ENCODE assay signal across 8 cellular contexts in the genomic region with DNA sequence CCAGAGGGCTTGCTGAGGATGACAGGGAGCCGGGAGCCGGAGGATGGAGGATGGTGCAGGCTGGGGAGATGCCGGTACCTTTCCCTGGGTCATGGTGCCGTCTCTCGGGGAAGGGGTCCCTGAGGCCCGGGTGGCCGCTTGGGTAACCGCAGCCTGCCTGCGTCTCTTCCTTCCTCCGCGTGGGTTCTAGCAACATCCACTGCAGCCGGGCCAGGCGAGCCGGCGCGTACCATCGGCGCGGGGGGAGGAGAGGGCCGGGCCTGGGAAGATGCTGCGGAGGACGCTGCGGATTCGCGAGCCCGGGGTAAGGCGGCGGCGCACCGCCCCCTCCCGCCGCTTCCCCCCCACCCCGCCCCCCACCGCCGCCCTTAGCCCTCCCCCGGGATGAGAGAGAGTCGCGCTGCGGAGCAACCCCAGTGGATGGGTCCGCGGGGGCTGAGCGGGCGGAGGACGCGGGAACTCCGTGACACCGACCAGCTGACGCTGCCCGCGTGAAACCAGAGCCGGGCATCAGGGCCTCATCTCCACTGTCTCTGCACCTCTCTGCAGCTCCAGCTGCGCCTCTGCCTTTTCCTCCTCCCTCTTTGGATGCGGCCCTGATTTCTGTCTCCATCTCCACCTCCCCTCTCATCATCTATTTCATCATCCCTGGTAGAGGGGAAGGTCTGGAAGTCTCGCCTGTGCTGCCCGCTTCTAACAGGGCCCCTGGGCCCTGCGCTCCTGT. TPM values are rescaled to one million over a fixed set of nuclear protein-coding genes. Genes with fewer than 3 reads are reported as not detected.
DNase-seq lines count a peak whose midpoint lies in the region; ATAC-seq and TF ChIP-seq lines count a peak whose summit lies in the region.

A gene (minus strand): TSS at position 201 of the 724 bp plus-strand sequence. CDS start 108 bp downstream, at position 93.

- no TSS peak for BruUV-seq in A673 (replicated peaks; lab: Mats Ljungman, UMichigan)

- intact Hi-C loops in A673 (cut with micrococcal nuclease; ENCODE audit: unreplicated experiment): no loop called here
- intact Hi-C loops in activated CD4-positive, alpha-beta memory T cell treated with anti-CD3 and anti-CD28 coated beads for 36 hours (cut with micrococcal nuclease): loop anchor here (5.0 kb wide), 1 partner anchor 43 kb away; no protein-coding TSS in a partner anchor

- no peaks in the 10 kb centered on the region for H3K27me3 Mint-ChIP-seq in activated CD4-positive, alpha-beta memory T cell treated with anti-CD3 and anti-CD28 coated beads for 36 hours

- H3K36me3 Mint-ChIP-seq in activated CD4-positive, alpha-beta memory T cell treated with anti-CD3 and anti-CD28 coated beads for 36 hours: no peaks in the 10 kb centered on the region

- peak; percentile 40 for DNase-seq in A673 (ENCODE audit: low spot score)
- peak; percentile 59 for DNase-seq in LHCN-M2 (ENCODE audit: low read depth)
- DNase-seq in activated CD4-positive, alpha-beta memory T cell treated with anti-CD3 and anti-CD28 coated beads for 36 hours: peak; percentile 68
- peak; percentile 82 for DNase-seq in ecto neural progenitor cell (ENCODE audit: low spot score)
- DNase-seq in stimulated activated naive CD4-positive, alpha-beta T cell treated with Interleukin-2 at 50 U/mL for 16 hours (lab: John Stamatoyannopoulos, UW): peak; percentile 36

- H3K36me3 ChIP-seq in A673 (ENCODE audit: insufficient read depth, low read length, poor library complexity, severe bottlenecking) (no peaks in the 10 kb centered on the region), muscle layer of colon (ENCODE audit: insufficient read depth, low read length) (no peaks in the 10 kb centered on the region)

- no peaks in the 10 kb centered on the region for H3K9me3 ChIP-seq in A673 (ENCODE audit: low read depth, low read length, poor library complexity, severe bottlenecking)
- H3K9me3 ChIP-seq in muscle layer of colon (ENCODE audit: low read length): no peaks in the 10 kb centered on the region

- peaks cover 15% of the 10 kb centered on the region for H3K4me1 Mint-ChIP-seq in activated CD4-positive, alpha-beta memory T cell treated with anti-CD3 and anti-CD28 coated beads for 36 hours (ENCODE audit: low read depth)

- no peak for ATAC-seq in GM21447 (IDR thresholded peaks at IDR 0.05; ENCODE audit: unreplicated experiment)
- no peak for ATAC-seq in GM18520 (IDR thresholded peaks at IDR 0.05; ENCODE audit: unreplicated experiment)

- H3K4me1 ChIP-seq in A673 (ENCODE audit: insufficient read depth, low read length, poor library complexity, severe bottlenecking) (no peaks in the 10 kb centered on the region), muscle layer of colon (ENCODE audit: insufficient read depth, low read length) (no peaks in the 10 kb centered on the region)

- TF ChIP-seq CTCF in A673 (conservative IDR thresholded peaks at IDR 0.05; ENCODE audit: low read depth, low read length): no peak

- H3K4me3 ChIP-seq in A673 (ENCODE audit: low read depth, low read length, poor library complexity, severe bottlenecking) (peak within 1 kb of the TSS; percentile 23), muscle layer of colon (ENCODE audit: low read depth in 1 of 2, low read length in 2 of 2) (peak within 1 kb of the TSS in 1 of 2 donors; percentile 43)

- H3K9me3 Mint-ChIP-seq in activated CD4-positive, alpha-beta memory T cell treated with anti-CD3 and anti-CD28 coated beads for 36 hours: no peaks in the 10 kb centered on the region

- CTCF ChIA-PET in A673 (lab: Charles Lee): no interaction called here
- CTCF ChIA-PET in activated CD4-positive, alpha-beta memory T cell treated with anti-CD3 and anti-CD28 coated beads for 36 hours (lab: Charles Lee): interaction anchor here (0.6 to 1.6 kb wide), 4 partner anchors 38 to 545 kb away, joined by 3 to 6 read pairs (median 4); no protein-coding TSS in a partner anchor

- peak within 1 kb of the TSS; percentile 71 for H3K4me3 Mint-ChIP-seq in activated CD4-positive, alpha-beta memory T cell treated with anti-CD3 and anti-CD28 coated beads for 36 hours

- no peak within 1 kb of the TSS for H3K9ac ChIP-seq in muscle layer of colon (ENCODE audit: low read length)

- no peaks in the 10 kb centered on the region for H3K27me3 ChIP-seq in A673 (replicated peaks; ENCODE audit: insufficient read depth, low read depth, low read length, poor library complexity)
- H3K27me3 ChIP-seq in muscle layer of colon (ENCODE audit: control insufficient read depth in 1 of 2, insufficient read depth in 2 of 2, low read length in 2 of 2): peaks cover 0 to 10% of the 10 kb centered on the region in 2 donors

- H3K27ac Mint-ChIP-seq in activated CD4-positive, alpha-beta memory T cell treated with anti-CD3 and anti-CD28 coated beads for 36 hours: no peak within 1 kb of the TSS

- H3K27ac ChIP-seq in A673 (ENCODE audit: low read depth, low read length, poor library complexity, severe bottlenecking) (no peak within 1 kb of the TSS), muscle layer of colon (ENCODE audit: low read depth, low read length) (peak within 1 kb of the TSS; percentile 24)

- POLR2A ChIA-PET in A673 (lab: Charles Lee; ENCODE audit: low non-redundant PET): no interaction called here
- POLR2A ChIA-PET in activated CD4-positive, alpha-beta memory T cell treated with anti-CD3 and anti-CD28 coated beads for 36 hours (lab: Charles Lee): no interaction called here

RNA-seq across cellular contexts. Expression of the gene that starts here (rescaled TPM):
- total RNA-seq in A673 (2021): 0.11 TPM in 1 of 2 replicates, not detected in the other
- total RNA-seq in LHCN-M2 (2014; rRNA removed): 4.1 and 4.2 TPM in 2 replicates
- 1.7 TPM for polyA plus RNA-seq in LHCN-M2 (2012)
- 1 to 10 TPM; 1.7 to 2.1 TPM for total RNA-seq in activated CD4-positive, alpha-beta memory T cell treated with anti-CD3 and anti-CD28 coated beads for 36 hours

Comparison
In these comparisons a context has a peak if more than half of its experiments do, and no peak if none do; other contexts are left out.
1. Peak in DNase-seq and H3K4me3 ChIP-seq in A673; RNA of the gene not detected or under 1 TPM.